Comparison of ENCODE assay signal across 20 cellular contexts in the genomic region with DNA sequence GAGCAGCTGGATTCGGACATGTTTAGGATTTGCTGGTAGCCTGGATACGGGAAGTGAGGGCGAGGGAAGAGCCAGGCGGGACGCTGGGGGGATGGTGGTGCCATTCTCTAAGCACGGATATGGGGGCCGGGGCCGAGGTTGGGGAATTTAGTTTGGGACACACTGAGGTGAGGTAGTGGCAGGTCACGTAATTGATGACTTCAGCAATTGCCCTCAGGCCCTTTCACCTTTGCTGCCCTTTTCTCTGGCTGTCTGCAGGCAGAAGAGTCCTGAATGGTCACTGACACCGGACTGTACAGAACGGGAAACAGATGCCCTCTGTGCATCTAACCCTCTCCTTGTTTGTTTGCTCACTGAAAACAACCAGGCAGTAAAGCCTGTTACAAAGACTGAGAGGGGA.
"Had no signal": no experiment of that assay in that cellular context is flagged by ENCODE, and none has a peak within 500 bp of the region (broad histone marks: within the 10 kb centered on the region; RNA-seq: fewer than 3 reads in every experiment).

No MANE protein-coding gene starts in this region.

- H3K36me3 Mint-ChIP-seq: brain, type B pancreatic cell had no signal

- H3K27me3 ChIP-seq: left lung, stomach had no signal

- ATAC-seq: activated CD8-positive, alpha-beta T cell treated with anti-CD3 and anti-CD28 coated beads for 36 hours; activated naive CD8-positive, alpha-beta T cell treated with anti-CD3 and anti-CD28 coated beads, Interleukin-2, amount 50 U/mL, for 24 hours; left lung; psoas muscle; right cardiac atrium had no signal

- H3K36me3 ChIP-seq: left lung, stomach had no signal

- H3K9me3 Mint-ChIP-seq: activated CD8-positive, alpha-beta T cell treated with anti-CD3 and anti-CD28 coated beads for 36 hours; activated naive CD4-positive, alpha-beta T cell treated with anti-CD3 and anti-CD28 coated beads for 36 hours; activated naive CD8-positive, alpha-beta T cell treated with anti-CD3 and anti-CD28 coated beads, Interleukin-2, amount 50 U/mL, for 24 hours; type B pancreatic cell had no signal

- H3K27ac Mint-ChIP-seq: activated CD8-positive, alpha-beta T cell treated with anti-CD3 and anti-CD28 coated beads for 36 hours; activated naive CD4-positive, alpha-beta T cell treated with anti-CD3 and anti-CD28 coated beads for 36 hours; activated naive CD8-positive, alpha-beta T cell treated with anti-CD3 and anti-CD28 coated beads, Interleukin-2, amount 50 U/mL, for 24 hours; type B pancreatic cell had no signal

- H3K4me3 Mint-ChIP-seq: activated CD8-positive, alpha-beta T cell treated with anti-CD3 and anti-CD28 coated beads for 36 hours; activated naive CD4-positive, alpha-beta T cell treated with anti-CD3 and anti-CD28 coated beads for 36 hours; activated naive CD8-positive, alpha-beta T cell treated with anti-CD3 and anti-CD28 coated beads, Interleukin-2, amount 50 U/mL, for 24 hours; brain; type B pancreatic cell had no signal

- H3K27me3 Mint-ChIP-seq: activated CD8-positive, alpha-beta T cell treated with anti-CD3 and anti-CD28 coated beads for 36 hours; type B pancreatic cell had no signal

- H3K27ac ChIP-seq: epithelial cell of prostate, left lung, psoas muscle, skin epidermis, stomach had no signal

- H3K9me3 ChIP-seq: left lung, psoas muscle had no signal

- H3K4me1 Mint-ChIP-seq: activated naive CD8-positive, alpha-beta T cell treated with anti-CD3 and anti-CD28 coated beads, Interleukin-2, amount 50 U/mL, for 24 hours had no signal

- DNase-seq: activated CD4-positive, alpha-beta T cell treated with anti-CD3 and anti-CD28 coated beads for 48 hours; activated CD4-positive, CD25-positive, alpha-beta regulatory T cell; activated CD8-positive, alpha-beta T cell treated with anti-CD3 and anti-CD28 coated beads for 36 hours; activated naive CD4-positive, alpha-beta T cell treated with anti-CD3 and anti-CD28 coated beads for 36 hours; activated naive CD8-positive, alpha-beta T cell treated with anti-CD3 and anti-CD28 coated beads, Interleukin-2, amount 50 U/mL, for 24 hours; activated T-cell treated with anti-CD3 and anti-CD28 coated beads, Interleukin-2, amount 50 U/mL, for 1 hour; caudate nucleus; foreskin fibroblast; hippocampal formation; left lung; mammary epithelial cell; midbrain; psoas muscle; right cardiac atrium; stomach; T-helper 9 cell had no signal

- H3K4me3 ChIP-seq: left lung, psoas muscle, skin epidermis, stomach had no signal

- H3K4me1 ChIP-seq: left lung, psoas muscle, stomach had no signal
